ENCODE assay signal across 30 cellular contexts in genomic region chr6:90253631-90254030, GRCh38. TPM values are rescaled to one million over a fixed set of nuclear protein-coding genes. Genes with fewer than 3 reads are reported as not detected.
DNase-seq lines count a peak whose midpoint lies in the region; ATAC-seq, FAIRE-seq and TF ChIP-seq lines count a peak whose summit lies in the region.
"Had no signal": no experiment of that assay in that cellular context is flagged by ENCODE, and none has a peak within 500 bp of the region (broad histone marks: within the 10 kb centered on the region; RNA-seq: fewer than 3 reads in every experiment).

No MANE protein-coding gene starts in this region.

- peak overlapping the region in 1 of 2 donors; percentile 14 for H3K4me3 Mint-ChIP-seq in activated T-cell treated with anti-CD3 and anti-CD28 coated beads, Interleukin-2, amount 50 U/mL, for 72 hours
- H3K4me3 Mint-ChIP-seq in activated naive CD8-positive, alpha-beta T cell treated with anti-CD3 and anti-CD28 coated beads, Interleukin-2, amount 50 U/mL, for 24 hours: no peak overlapping the region
- H3K4me3 Mint-ChIP-seq: neural crest cell, WTC11 had no signal

- H3K36me3 Mint-ChIP-seq in activated T-cell treated with anti-CD3 and anti-CD28 coated beads, Interleukin-2, amount 50 U/mL, for 72 hours (ENCODE audit: insufficient read depth in 2 of 2): peaks cover 21 to 42% of the 10 kb centered on the region in 2 donors
- H3K36me3 Mint-ChIP-seq in activated naive CD8-positive, alpha-beta T cell treated with anti-CD3 and anti-CD28 coated beads, Interleukin-2, amount 50 U/mL, for 24 hours (ENCODE audit: low read depth): peaks cover 74% of the 10 kb centered on the region
- H3K36me3 Mint-ChIP-seq: WTC11 had no signal

- H3K4me1 Mint-ChIP-seq in activated T-cell treated with anti-CD3 and anti-CD28 coated beads, Interleukin-2, amount 50 U/mL, for 72 hours (ENCODE audit: low read depth): peaks cover 97% of the 10 kb centered on the region
- H3K4me1 Mint-ChIP-seq in activated naive CD8-positive, alpha-beta T cell treated with anti-CD3 and anti-CD28 coated beads, Interleukin-2, amount 50 U/mL, for 24 hours: peaks cover 97% of the 10 kb centered on the region
- H3K4me1 Mint-ChIP-seq: neural crest cell, WTC11 had no signal

- WGBS in small intestine, 3 donors: 62 to 77% (median 63%) methylated on average over 2 of the region's 2 CpGs

- no peak overlapping the region for H3K4me3 ChIP-seq in OCI-LY7 (ENCODE audit: low read depth, low read length, poor library complexity, severe bottlenecking)
- no peak overlapping the region for H3K4me3 ChIP-seq in osteoblast (ENCODE audit: insufficient read depth, low read length)
- no peak overlapping the region for H3K4me3 ChIP-seq in small intestine (ENCODE audit: low read depth in 1 of 2, low read length in 2 of 2)
- H3K4me3 ChIP-seq: GM12878, K562, SJCRH30, skin epidermis, uterus had no signal

- peaks cover 6% of the 10 kb centered on the region; the same call in 1 of the 2 replicates for H4K20me1 ChIP-seq in OCI-LY7 (ENCODE audit: insufficient read depth, low read length)
- no peaks in the 10 kb centered on the region for H4K20me1 ChIP-seq in osteoblast (ENCODE audit: insufficient read depth, low read length)

- DNase-seq in activated T-cell treated with anti-CD3 and anti-CD28 coated beads, Interleukin-2, amount 50 U/mL, for 72 hours: no peak
- no peak for DNase-seq in activated T-cell treated with anti-CD3 and anti-CD28 coated beads, Interleukin-2, amount 50 U/mL, for 1 hour
- DNase-seq in OCI-LY7 (ENCODE audit: low spot score): no peak
- no peak for DNase-seq in activated naive CD8-positive, alpha-beta T cell treated with anti-CD3 and anti-CD28 coated beads, Interleukin-2, amount 50 U/mL, for 24 hours
- DNase-seq in osteoblast (ENCODE audit: insufficient read length, low spot score, missing footprints): peak; percentile 41
- DNase-seq in small intestine: no peak
- DNase-seq in DMS 273 treated with DMSO at 0.1 percent for 48 hours (lab: John Stamatoyannopoulos, UW): no peak
- DNase-seq: activated CD4-positive, alpha-beta T cell treated with anti-CD3 and anti-CD28 coated beads, Interleukin-2, amount 50 U/mL, for 48 hours; activated naive CD4-positive, alpha-beta T cell treated with Interleukin-2 at 50 U/mL for 16 hours; caudate nucleus; cortex of kidney; DMS153; effector memory CD4-positive, alpha-beta T cell; GOT3; mammary epithelial cell; NCI-H1092; NCI-H1694 treated with DMSO at 0.1 percent for 48 hours; NCI-H82; SJCRH30; stimulated activated naive CD8-positive, alpha-beta T cell treated with anti-CD3 and anti-CD28 coated beads, Interleukin-15, Interleukin-2, amounts not matched to agents 100 U/mL and 50 U/mL, for 24 hours; uterus had no signal

- no peak for FAIRE-seq in small intestine (lab: Jason Lieb, UNC)
- FAIRE-seq: GM12878, K562 had no signal

- POLR2A ChIA-PET in OCI-LY7 (lab: Charles Lee): interaction anchor here (1.1 to 1.7 kb wide), 5 partner anchors 10 to 91 kb away, joined by 3 to 9 read pairs (median 3); no protein-coding TSS in a partner anchor

- H2AFZ ChIP-seq in OCI-LY7 (ENCODE audit: low read length) (no peak overlapping the region), osteoblast (ENCODE audit: low read length) (no peak overlapping the region)
- H2AFZ ChIP-seq: parathyroid adenoma had no signal

- no peaks in the 10 kb centered on the region for H3K9me2 ChIP-seq in OCI-LY7 (ENCODE audit: insufficient read depth, low read length)

- peak overlapping the region; percentile 83 for H3K27ac Mint-ChIP-seq in activated T-cell treated with anti-CD3 and anti-CD28 coated beads, Interleukin-2, amount 50 U/mL, for 72 hours
- H3K27ac Mint-ChIP-seq in activated naive CD8-positive, alpha-beta T cell treated with anti-CD3 and anti-CD28 coated beads, Interleukin-2, amount 50 U/mL, for 24 hours: peak overlapping the region; percentile 99
- H3K27ac Mint-ChIP-seq: WTC11 had no signal

- H3K79me2 ChIP-seq in OCI-LY7 (ENCODE audit: insufficient read depth, low read depth, low read length): peaks cover 95% of the 10 kb centered on the region
- no peaks in the 10 kb centered on the region for H3K79me2 ChIP-seq in osteoblast (ENCODE audit: insufficient read depth, low read length)
- H3K79me2 ChIP-seq: parathyroid adenoma had no signal

- TF ChIP-seq CTCF in OCI-LY7 (conservative IDR thresholded peaks at IDR 0.05; ENCODE audit: low read length): no peak
- no peak for TF ChIP-seq CTCF in osteoblast (IDR thresholded peaks at IDR 0.05; ENCODE audit: extremely low read depth, low read depth, low read length)

- BruUV-seq in OCI-LY7 (replicated peaks; lab: Mats Ljungman, UMichigan): no TSS peak

- intact Hi-C loops in OCI-LY7 (cut with micrococcal nuclease; ENCODE audit: unreplicated experiment): loop anchor here (10.0 kb wide), 1 partner anchor 1749 kb away; no protein-coding TSS in a partner anchor

- H3K27me3 Mint-ChIP-seq in activated T-cell treated with anti-CD3 and anti-CD28 coated beads, Interleukin-2, amount 50 U/mL, for 72 hours (ENCODE audit: low read depth): no peaks in the 10 kb centered on the region
- H3K27me3 Mint-ChIP-seq in activated naive CD8-positive, alpha-beta T cell treated with anti-CD3 and anti-CD28 coated beads, Interleukin-2, amount 50 U/mL, for 24 hours: no peaks in the 10 kb centered on the region

- peaks cover 2 to 6% of the 10 kb centered on the region in 2 donors for H3K9me3 Mint-ChIP-seq in activated T-cell treated with anti-CD3 and anti-CD28 coated beads, Interleukin-2, amount 50 U/mL, for 72 hours
- H3K9me3 Mint-ChIP-seq in activated naive CD8-positive, alpha-beta T cell treated with anti-CD3 and anti-CD28 coated beads, Interleukin-2, amount 50 U/mL, for 24 hours: peaks cover 19% of the 10 kb centered on the region

- no peaks in the 10 kb centered on the region for H3K27me3 ChIP-seq in osteoblast (ENCODE audit: insufficient read depth, low read length)
- no peaks in the 10 kb centered on the region for H3K27me3 ChIP-seq in small intestine (ENCODE audit: control insufficient read depth in 2 of 2, insufficient read depth in 2 of 2, low read length in 2 of 2)
- H3K27me3 ChIP-seq: SJCRH30, uterus had no signal

- ATAC-seq in activated T-cell treated with anti-CD3 and anti-CD28 coated beads, Interleukin-2, amount 50 U/mL, for 72 hours (replicated peaks in 1 of 2): no peak
- ATAC-seq in activated naive CD8-positive, alpha-beta T cell treated with anti-CD3 and anti-CD28 coated beads, Interleukin-2, amount 50 U/mL, for 24 hours: no peak
- no peak for ATAC-seq in HG02759 (IDR thresholded peaks at IDR 0.05; ENCODE audit: unreplicated experiment)
- ATAC-seq: GM12878; K562; stimulated activated naive CD8-positive, alpha-beta T cell treated with anti-CD3 and anti-CD28 coated beads, Interleukin-15, Interleukin-2, amounts not matched to agents 100 U/mL and 50 U/mL, for 24 hours; WTC11 had no signal

- CTCF ChIA-PET in OCI-LY7 (lab: Charles Lee; ENCODE audit: unreplicated experiment): no interaction called here

- peak overlapping the region; percentile 60 for H3K4me2 ChIP-seq in OCI-LY7 (ENCODE audit: low read length)
- H3K4me2 ChIP-seq in osteoblast (ENCODE audit: insufficient read depth, low read length): no peak overlapping the region

- H3K36me3 ChIP-seq in OCI-LY7 (ENCODE audit: insufficient read depth, low read length) (peaks cover 82% of the 10 kb centered on the region), osteoblast (ENCODE audit: insufficient read depth, low read length) (no peaks in the 10 kb centered on the region), small intestine (ENCODE audit: control insufficient read depth in 2 of 2, insufficient read depth in 2 of 2, low read length in 2 of 2) (no peaks in the 10 kb centered on the region)
- H3K36me3 ChIP-seq: SJCRH30, uterus had no signal

- H3K27ac ChIP-seq in OCI-LY7 (ENCODE audit: low read depth, low read length, poor library complexity, severe bottlenecking) (peak overlapping the region; percentile 84), osteoblast (ENCODE audit: low read depth, low read length) (no peak overlapping the region), small intestine (ENCODE audit: low read depth in 1 of 2, low read length in 1 of 2) (no peak overlapping the region)
- H3K27ac ChIP-seq: epithelial cell of prostate, parathyroid adenoma, SJCRH30, skin epidermis, uterus had no signal

- H3K9me3 ChIP-seq in OCI-LY7 (ENCODE audit: low read length) (peaks cover 18% of the 10 kb centered on the region; the same call in 1 of the 2 replicates), osteoblast (ENCODE audit: low read depth, low read length) (no peaks in the 10 kb centered on the region), small intestine (ENCODE audit: control insufficient read depth, low read depth) (no peaks in the 10 kb centered on the region)
- H3K9me3 ChIP-seq: uterus had no signal

- peaks cover 83% of the 10 kb centered on the region for H3K4me1 ChIP-seq in OCI-LY7 (ENCODE audit: insufficient read depth, low read length, poor library complexity, severe bottlenecking)
- H3K4me1 ChIP-seq in osteoblast (ENCODE audit: insufficient read depth, low read length): peaks cover 13% of the 10 kb centered on the region
- no peaks in the 10 kb centered on the region for H3K4me1 ChIP-seq in small intestine (ENCODE audit: control insufficient read depth in 2 of 2, insufficient read depth in 1 of 2, low read depth in 1 of 2, low read length in 1 of 2)
- H3K4me1 ChIP-seq: uterus had no signal

RNA-seq across cellular contexts. Expression of gene BACH2, which starts 43.0 kb away (rescaled TPM):
- 100 to 1,000 TPM; 101 to 111 TPM for total RNA-seq in activated T-cell treated with anti-CD3 and anti-CD28 coated beads, Interleukin-2, amount 50 U/mL, for 72 hours
- 92.0 and 95.7 TPM in 2 replicates for total RNA-seq in OCI-LY7 (2014; rRNA removed; shearing (Covaris generic))
- total RNA-seq in OCI-LY7 (2022): 163 and 265 TPM in 2 replicates
- 3.6 and 4.4 TPM in 2 replicates for total RNA-seq in osteoblast
- polyA plus RNA-seq in small intestine: under 1 TPM in 2 of 3 donors, not detected in 1; under 0.01 to 0.67 TPM
- total RNA-seq: HT-29 had no signal

Comparison
In these comparisons a context has a peak if more than half of its experiments do, and no peak if none do; other contexts are left out.
1. RNA of gene BACH2, which starts 43.0 kb away (total RNA-seq): 92.0 to 265 TPM in OCI-LY7 and 101 to 111 TPM in activated T-cell treated with anti-CD3 and anti-CD28 coated beads, Interleukin-2, amount 50 U/mL, for 72 hours; 3.6 to 4.4 TPM in osteoblast; every median in the first group is over 10 times any median in the second.